28 cellular contexts compared by ENCODE assay signal in the genomic region with DNA sequence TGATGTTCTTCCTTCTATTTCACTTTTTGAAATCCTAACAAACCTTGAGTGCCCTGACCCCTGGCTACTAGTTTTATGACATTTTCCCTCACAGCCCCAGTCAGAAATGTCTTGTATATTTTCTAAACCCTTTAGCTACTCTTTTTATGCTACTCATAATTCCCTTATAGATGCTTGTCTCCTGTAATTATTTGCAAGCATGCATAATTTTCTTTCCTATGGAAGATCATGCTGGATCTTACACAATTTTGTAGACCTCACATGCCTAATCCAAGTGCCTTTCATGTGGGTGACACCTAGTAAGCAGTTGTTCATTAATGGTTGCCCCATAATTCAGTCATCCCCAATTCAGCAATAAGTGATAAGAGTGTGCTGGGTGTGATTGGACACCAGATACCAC.
"Had no signal": no experiment of that assay in that cellular context is flagged by ENCODE, and none has a peak within 500 bp of the region (broad histone marks: within the 10 kb centered on the region; RNA-seq: fewer than 3 reads in every experiment).

No MANE protein-coding gene starts in this region.

- DNase-seq: colonic mucosa; cortex of kidney; dermis blood vessel endothelial cell; dorsolateral prefrontal cortex; effector CD4-positive, alpha-beta T cell; effector CD8-positive, alpha-beta T cell; effector memory CD4-positive, alpha-beta T cell; effector memory CD8-positive, alpha-beta T cell; endodermal cell; erythroblast; esophagus squamous epithelium; foreskin fibroblast; foreskin keratinocyte; foreskin melanocyte; gastrocnemius medialis; glutamatergic neuron; head of caudate nucleus; heart left ventricle; heart right ventricle had no signal

- ATAC-seq: effector memory CD8-positive, alpha-beta T cell; esophagus mucosa; foreskin keratinocyte; gastrocnemius medialis; gastroesophageal sphincter; heart left ventricle; heart right ventricle had no signal

- H2AFZ ChIP-seq: hepatocyte had no signal

- H3K9me3 ChIP-seq: colonic mucosa, esophagus muscularis mucosa, esophagus squamous epithelium, gastrocnemius medialis, gastroesophageal sphincter, heart left ventricle, heart right ventricle had no signal

- FAIRE-seq: endometrium, endothelial cell of umbilical vein, frontal cortex had no signal

- H3K4me2 ChIP-seq: hepatocyte had no signal

- H3K4me3 ChIP-seq: colonic mucosa, coronary artery, dorsolateral prefrontal cortex, esophagus muscularis mucosa, esophagus squamous epithelium, gastrocnemius medialis, gastroesophageal sphincter, heart left ventricle, heart right ventricle, hepatocyte had no signal

- H3K36me3 ChIP-seq: colonic mucosa, esophagus muscularis mucosa, gastrocnemius medialis, gastroesophageal sphincter, heart left ventricle had no signal

- H3K4me1 ChIP-seq: colonic mucosa had no signal

- H3K27ac ChIP-seq: colonic mucosa, coronary artery, dorsolateral prefrontal cortex, epithelial cell of prostate, esophagus muscularis mucosa, esophagus squamous epithelium, foreskin keratinocyte, gastrocnemius medialis, gastroesophageal sphincter, heart left ventricle, heart right ventricle, hepatocyte had no signal

- H3K27me3 ChIP-seq: colonic mucosa, dorsolateral prefrontal cortex, esophagus muscularis mucosa, esophagus squamous epithelium, foreskin keratinocyte, gastrocnemius medialis, gastroesophageal sphincter, heart left ventricle, heart right ventricle, hepatocyte had no signal
